8 cellular contexts compared by ENCODE assay signal in the genomic region with DNA sequence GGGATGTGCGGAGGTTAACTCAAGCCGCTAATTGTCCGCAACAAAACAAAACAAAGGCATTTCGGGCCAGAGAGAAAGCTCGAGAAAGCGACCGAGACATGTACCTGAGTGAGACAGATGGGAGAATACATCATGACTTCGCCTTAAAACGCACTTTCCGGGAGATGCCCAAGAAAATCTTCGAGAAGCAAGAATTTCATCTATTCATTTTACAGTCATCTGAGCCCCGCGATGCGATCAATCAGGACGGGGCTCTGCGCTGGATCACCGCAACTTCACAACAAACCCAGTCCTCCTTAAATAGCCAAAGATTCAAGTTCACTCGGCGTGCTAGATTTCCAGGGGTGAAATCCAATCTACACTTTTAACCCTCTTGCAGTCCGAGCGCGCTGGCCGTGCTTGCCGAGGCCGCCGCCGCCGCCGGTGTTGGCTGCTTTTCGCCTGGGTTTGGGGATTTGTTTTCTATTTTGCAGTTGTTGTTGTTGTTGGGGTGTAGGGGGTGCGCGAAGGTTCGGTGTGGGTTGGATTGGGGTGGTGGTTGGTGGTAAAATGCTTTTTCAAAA. TPM values are rescaled to one million over a fixed set of nuclear protein-coding genes. Genes with fewer than 3 reads are reported as not detected.
DNase-seq lines count a peak whose midpoint lies in the region; ATAC-seq and TF ChIP-seq lines count a peak whose summit lies in the region.

No MANE protein-coding gene starts in this region.

- H3K9ac ChIP-seq in HCT116 (ENCODE audit: low read length), result peak overlapping the region; percentile 25; the same call in 1 of the 2 replicates

- no peaks in the 10 kb centered on the region for H3K36me3 Mint-ChIP-seq in osteocyte (ENCODE audit: unreplicated experiment)

- RAD21 ChIA-PET in HCT116 (lab: Charles Lee; ENCODE audit: low non-redundant PET in 1 of 2, low total read pairs in 2 of 2, uncharacterized antibody in 2 of 2, unreplicated experiment in 2 of 2), result no interaction called here

- no peak for TF ChIP-seq RAD21 in HCT116 (IDR thresholded peaks at IDR 0.05; ENCODE audit: low read depth)

- peaks cover 7 to 21% of the 10 kb centered on the region in 2 experiments for H3K4me1 ChIP-seq in HCT116 (ENCODE audit: control insufficient read depth in 1 of 2, insufficient read depth in 2 of 2, low read length in 2 of 2)

- H3K27me3 Mint-ChIP-seq in osteocyte (ENCODE audit: unreplicated experiment), result no peaks in the 10 kb centered on the region

- BruUV-seq in HCT116 (replicated peaks; lab: Mats Ljungman, UMichigan), result no TSS peak

- no peaks in the 10 kb centered on the region for H3K9me3 ChIP-seq in HCT116 (ENCODE audit: control insufficient read depth in 1 of 2, insufficient read depth in 1 of 2, low read depth in 1 of 2, low read length in 2 of 2)

- peaks cover 18% of the 10 kb centered on the region; the same call in 1 of the 2 replicates for H3K27me3 ChIP-seq in HCT116 (ENCODE audit: insufficient read depth, low read length)

- CTCF ChIA-PET in HCT116 (lab: Charles Lee), result no interaction called here

- H3K4me3 Mint-ChIP-seq in osteocyte (ENCODE audit: unreplicated experiment), result peak overlapping the region; percentile 91

- in situ Hi-C loops in ACHN (cut with HindIII; ENCODE audit: low pct_ligation_motif_present, low pct_unique_long_range_greater_than_20kb, low sequenced_read_pairs), result no loop called here

- peak overlapping the region; percentile 42 for H2AFZ ChIP-seq in HCT116 (ENCODE audit: low read depth, low read length, poor library complexity, severe bottlenecking)

- H3K27ac Mint-ChIP-seq in osteocyte (ENCODE audit: unreplicated experiment), result peak overlapping the region; percentile 97

- POLR2A ChIA-PET in HCT116 (lab: Charles Lee), result no interaction called here

- TF ChIP-seq CTCF in HCT116 (IDR thresholded peaks at IDR 0.05 in 2 of 3, conservative IDR thresholded peaks at IDR 0.05 in 1 of 3; ENCODE audit: borderline replicate concordance in 1 of 3, insufficient read depth in 1 of 3, low read depth in 2 of 3, low read length in 2 of 3) (no peak), fibroblast of the aortic adventitia (IDR thresholded peaks at IDR 0.05; ENCODE audit: insufficient read depth, low read length) (no peak), osteocyte (IDR thresholded peaks at IDR 0.05) (no peak)

- ATAC-seq in HCT116 (no peak), HG02981 (IDR thresholded peaks at IDR 0.05; ENCODE audit: unreplicated experiment) (no peak)

- intact Hi-C loops in HCT116 (cut with micrococcal nuclease), result no loop called here

- DNase-seq in ACHN (peak; percentile 29), HCT116 (ENCODE audit: low read depth, low spot score) (no peak), fibroblast of the aortic adventitia (ENCODE audit: low read depth) (peak; percentile 54), osteocyte (ENCODE audit: extremely low spot score, unreplicated experiment) (no peak), NOMO-1 (lab: John Stamatoyannopoulos, UW; ENCODE audit: unreplicated experiment in 2 of 2) (no peak), mesenteric fat pad (ENCODE audit: low spot score) (no peak)
- DNase-seq in activated CD8-positive, alpha-beta memory T cell treated with anti-CD3 and anti-CD28 coated beads, Interleukin-2, amount 50 U/mL, for 48 hours, result peak; percentile 58

- H3K36me3 ChIP-seq in HCT116 (ENCODE audit: control insufficient read depth in 1 of 2, insufficient read depth in 2 of 2, low read length in 2 of 2), result no peaks in the 10 kb centered on the region

- TF ChIP-seq POLR2A in HCT116 (IDR thresholded peaks at IDR 0.05; ENCODE audit: borderline replicate concordance, extremely low read depth, insufficient read depth, insufficient read length), result no peak

- H3K4me2 ChIP-seq in HCT116 (ENCODE audit: low read length), result peak overlapping the region; percentile 75

- H3K4me3 ChIP-seq in HCT116 (replicated peaks in 1 of 2; ENCODE audit: low read depth in 1 of 2, low read length in 2 of 2) (peak overlapping the region; percentile 32 to 49), fibroblast of the aortic adventitia (ENCODE audit: low read depth, low read length) (peak overlapping the region; percentile 94)

- H3K9me3 Mint-ChIP-seq in osteocyte (ENCODE audit: unreplicated experiment), result no peaks in the 10 kb centered on the region

- peak overlapping the region; percentile 30; the same call in 1 of the 2 replicates for H3K27ac ChIP-seq in HCT116 (ENCODE audit: low read depth, low read length)

- H4K20me1 ChIP-seq in HCT116 (ENCODE audit: insufficient read depth), result no peaks in the 10 kb centered on the region

- no peaks in the 10 kb centered on the region for H3K9me2 ChIP-seq in HCT116 (ENCODE audit: insufficient read depth)

- no peaks in the 10 kb centered on the region for H3K79me2 ChIP-seq in HCT116 (ENCODE audit: insufficient read depth, low read length)

- H3K4me1 Mint-ChIP-seq in osteocyte (ENCODE audit: unreplicated experiment), result peaks cover 45% of the 10 kb centered on the region

TF ChIP-seq in HCT116, 20 proteins besides CTCF, POLR2A, EP300 and RAD21:
- no peak for TF ChIP-seq SRF (IDR thresholded peaks at IDR 0.05; ENCODE audit: low read depth)
- peak; percentile 99 for TF ChIP-seq EZH2phosphoT487 (IDR thresholded peaks at IDR 0.05; ENCODE audit: borderline replicate concordance)
- peak; percentile 99 for TF ChIP-seq EZH2 (IDR thresholded peaks at IDR 0.05)

RNA-seq across cellular contexts. Expression of a gene that starts 0.5 kb away (rescaled TPM):
- total RNA-seq in HCT116 (2021; ENCODE audit: unreplicated experiment) (6.6 TPM), fibroblast of the aortic adventitia (ENCODE audit: low replicate concordance) (107 and 111 TPM in 2 replicates), osteocyte (36.1 and 39.9 TPM in 2 replicates), mesenteric fat pad (143 TPM)
- polyA plus RNA-seq in HCT116 (2012), result 2.2 and 3.4 TPM in 2 replicates

Comparison
In these comparisons a context has a peak if more than half of its experiments do, and no peak if none do; other contexts are left out.
1. DNase-seq: peak in ACHN (single experiment), activated CD8-positive, alpha-beta memory T cell treated with anti-CD3 and anti-CD28 coated beads, Interleukin-2, amount 50 U/mL, for 48 hours (single experiment) and fibroblast of the aortic adventitia (single experiment); none in HCT116 (single experiment), osteocyte (single experiment), NOMO-1 (0 of 2) and mesenteric fat pad (single experiment).